23 cellular contexts compared by ENCODE assay signal in the genomic region with DNA sequence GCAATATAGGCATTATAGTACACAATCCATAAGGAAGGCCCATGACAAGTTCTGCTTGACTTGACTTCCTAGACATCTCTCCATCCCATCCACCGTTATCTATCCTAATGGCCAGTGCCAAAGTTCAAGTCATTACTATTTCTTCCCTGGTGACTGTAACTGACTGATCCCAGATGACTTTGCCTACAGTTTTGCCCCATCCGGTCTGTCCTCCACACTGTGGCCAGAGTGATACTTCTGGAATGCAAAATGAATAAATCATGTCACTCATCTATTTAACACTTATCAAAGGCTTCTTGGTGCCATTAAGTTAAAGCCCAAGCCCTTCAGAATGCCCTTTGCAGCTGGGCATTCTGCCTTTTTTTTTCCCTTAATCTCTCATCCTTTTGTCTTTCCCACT.
"Had no signal": no experiment of that assay in that cellular context is flagged by ENCODE, and none has a peak within 500 bp of the region (broad histone marks: within the 10 kb centered on the region; RNA-seq: fewer than 3 reads in every experiment).

No MANE protein-coding gene starts in this region.

- H3K27me3 ChIP-seq: esophagus squamous epithelium, neutrophil, pancreas, sigmoid colon, tibial nerve, upper lobe of left lung had no signal

- H3K36me3 ChIP-seq: esophagus squamous epithelium, neutrophil, pancreas, sigmoid colon, thoracic aorta, tibial nerve, upper lobe of left lung had no signal

- H3K4me3 ChIP-seq: esophagus squamous epithelium, lung, mucosa of descending colon, pancreas, sigmoid colon, skin epidermis, thoracic aorta, tibial nerve, upper lobe of left lung had no signal

- H3K4me1 ChIP-seq: esophagus squamous epithelium, pancreas, sigmoid colon, tibial nerve, upper lobe of left lung had no signal

- H3K27ac ChIP-seq: esophagus squamous epithelium, neutrophil, pancreas, sigmoid colon, skin epidermis, thoracic aorta, tibial nerve, upper lobe of left lung had no signal

- H3K9me3 ChIP-seq: esophagus squamous epithelium, mucosa of descending colon, neutrophil, pancreas, sigmoid colon, thoracic aorta, tibial nerve, upper lobe of left lung had no signal

- ATAC-seq: effector memory CD8-positive, alpha-beta T cell; mucosa of descending colon; natural killer cell treated with Interleukin-12 subunit alpha and Interleukin-12 subunit beta and Interleukin-15 and Interleukin-18, amount 100 ng/mL, for 72 hours; pancreas; stimulated activated naive B cell treated with anti-CD40 and anti-IgM and Interleukin-4, amounts not matched to agents 10 μg/mL and 1 μg/mL and 100 μg/mL, for 72 hours had no signal

- FAIRE-seq: endometrium, frontal cortex, keratinocyte, pancreas, urothelium cell line had no signal

- DNase-seq: cerebellar nuclear complex; cortex of kidney; effector memory CD8-positive, alpha-beta T cell; erythroblast; esophagus squamous epithelium; mucosa of descending colon; naive B cell; pancreas; sigmoid colon; stimulated activated CD4-positive, alpha-beta T cell treated with anti-CD3 and anti-CD28 coated beads, Interleukin-15, amount 100 ng/mL, for 24 hours; stimulated activated CD4-positive, alpha-beta T cell treated with anti-CD3 and anti-CD28 coated beads, Interleukin-2, amount 100 ng/mL, for 48 hours; stimulated activated naive B cell treated with anti-CD40 and anti-IgM and Interleukin-4, amounts not matched to agents 10 μg/mL and 1 μg/mL and 100 μg/mL, for 72 hours; upper lobe of left lung had no signal
